Comparison of ENCODE assay signal across 8 cellular contexts in the genomic region with DNA sequence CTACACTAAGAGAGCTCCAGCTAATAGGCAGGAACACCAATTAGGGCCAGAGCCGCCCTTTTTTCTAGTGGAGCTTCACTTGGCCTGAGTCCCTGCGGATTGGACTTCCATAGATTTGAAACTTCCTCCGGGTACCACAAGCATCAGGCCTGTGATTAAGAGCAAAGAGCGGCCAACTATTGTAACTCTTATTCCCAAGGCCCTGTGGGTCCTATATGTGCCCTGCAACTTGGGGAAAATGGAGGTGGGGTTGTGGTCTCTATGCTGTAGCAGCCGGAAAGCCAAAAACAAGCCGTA. TPM values are rescaled to one million over a fixed set of nuclear protein-coding genes. Genes with fewer than 3 reads are reported as not detected.
A peak's percentile ranks its signal among the peaks of the same experiment; 100 is the strongest.
DNase-seq lines count a peak whose midpoint lies in the region; ATAC-seq and TF ChIP-seq lines count a peak whose summit lies in the region.

A gene (plus strand): TSS at position 198 of the 297 bp plus-strand sequence. CDS start 16,488 bp downstream, outside the sequence.

- H3K4me3 Mint-ChIP-seq in CD8-positive, alpha-beta T cell = peak within 1 kb of the TSS; percentile 89

- TF ChIP-seq CTCF in CD8-positive, alpha-beta T cell (IDR thresholded peaks at IDR 0.05) = no peak
- TF ChIP-seq CTCF in Peyer's patch (IDR thresholded peaks at IDR 0.05) = no peak
- no peak for TF ChIP-seq CTCF in epithelial cell of proximal tubule (conservative IDR thresholded peaks at IDR 0.05; ENCODE audit: low read depth, low read length)
- no peak for TF ChIP-seq CTCF in prostate gland (IDR thresholded peaks at IDR 0.05)

- H3K9me3 ChIP-seq in CD8-positive, alpha-beta T cell (ENCODE audit: low read length) = no peaks in the 10 kb centered on the region
- H3K9me3 ChIP-seq in Peyer's patch (no peaks in the 10 kb centered on the region), prostate gland (no peaks in the 10 kb centered on the region)

- no peaks in the 10 kb centered on the region for H3K9me3 Mint-ChIP-seq in CD8-positive, alpha-beta T cell

- H3K36me3 Mint-ChIP-seq in CD8-positive, alpha-beta T cell = no peaks in the 10 kb centered on the region

- H3K27ac Mint-ChIP-seq in CD8-positive, alpha-beta T cell = peak within 1 kb of the TSS; percentile 90

- TF ChIP-seq POLR2A in Peyer's patch (IDR thresholded peaks at IDR 0.05) (no peak), prostate gland (IDR thresholded peaks at IDR 0.05) (no peak)

- POLR2A ChIA-PET in CD8-positive, alpha-beta T cell (lab: Charles Lee) = interaction anchor here (1.3 to 4.4 kb wide), 7 partner anchors 38 to 120 kb away, joined by 3 to 48 read pairs (median 7); no protein-coding TSS in a partner anchor

- H3K27me3 Mint-ChIP-seq in CD8-positive, alpha-beta T cell (ENCODE audit: low read depth) = no peaks in the 10 kb centered on the region

- H3K36me3 ChIP-seq in CD8-positive, alpha-beta T cell (ENCODE audit: insufficient read depth, low read length) = no peaks in the 10 kb centered on the region
- H3K36me3 ChIP-seq in Peyer's patch (no peaks in the 10 kb centered on the region), prostate gland (no peaks in the 10 kb centered on the region)

- H3K4me3 ChIP-seq in CD8-positive, alpha-beta T cell (ENCODE audit: low read depth, low read length) = peak within 1 kb of the TSS; percentile 70
- H3K4me3 ChIP-seq in Peyer's patch (peak within 1 kb of the TSS; percentile 47 to 76 (median 54)), epithelial cell of proximal tubule (ENCODE audit: low read depth, low read length) (peak within 1 kb of the TSS; percentile 63), prostate gland (peak within 1 kb of the TSS; percentile 38 to 47)

- CTCF ChIA-PET in CD8-positive, alpha-beta T cell (lab: Charles Lee) = interaction anchor here (0.6 to 9.2 kb wide), 26 partner anchors 9 to 883 kb away, joined by 3 to 201 read pairs (median 4); a partner anchor contains a TSS

- peaks cover 19% of the 10 kb centered on the region for H3K4me1 Mint-ChIP-seq in CD8-positive, alpha-beta T cell (ENCODE audit: low read depth)

- ATAC-seq in CD8-positive, alpha-beta T cell = no peak
- ATAC-seq in GM18517 (IDR thresholded peaks at IDR 0.05; ENCODE audit: unreplicated experiment) (no peak), GM21737 (IDR thresholded peaks at IDR 0.05; ENCODE audit: unreplicated experiment) (no peak)

- peak within 1 kb of the TSS; percentile 71 for H3K27ac ChIP-seq in CD8-positive, alpha-beta T cell (ENCODE audit: low read depth, low read length)
- H3K27ac ChIP-seq in Peyer's patch (peak within 1 kb of the TSS in 3 of 4 donors; percentile 68 to 85 (median 74)), prostate gland (peak within 1 kb of the TSS; percentile 88 to 90)

- DNase-seq in CD8-positive, alpha-beta T cell = no peak
- DNase-seq in Peyer's patch (no peak), epithelial cell of proximal tubule (ENCODE audit: low read depth) (no peak), prostate gland (ENCODE audit: low spot score) (no peak), retina (no peak), NCI-H526 (lab: John Stamatoyannopoulos, UW) (no peak)

- H3K27me3 ChIP-seq in CD8-positive, alpha-beta T cell (ENCODE audit: insufficient read depth, low read length) = no peaks in the 10 kb centered on the region
- H3K27me3 ChIP-seq in Peyer's patch (no peaks in the 10 kb centered on the region), prostate gland (replicated peaks; ENCODE audit: insufficient read depth) (no peaks in the 10 kb centered on the region)

- 57% methylated on average over 5 of the region's 6 CpGs for WGBS in prostate gland

- peaks cover 10% of the 10 kb centered on the region for H3K4me1 ChIP-seq in CD8-positive, alpha-beta T cell (ENCODE audit: insufficient read depth, low read length)
- H3K4me1 ChIP-seq in Peyer's patch = peaks cover 0 to 4% (median 0%) of the 10 kb centered on the region in 4 donors
- H3K4me1 ChIP-seq in prostate gland (replicated peaks) = no peaks in the 10 kb centered on the region

- intact Hi-C loops in CD8-positive, alpha-beta T cell (cut with DNase I, micrococcal nuclease) = loop anchor here (1.0 to 10.0 kb wide), 20 partner anchors 36 to 885 kb away; a partner anchor contains a TSS
- intact Hi-C loops in prostate gland (cut with DNase I) = loop anchor here (5.0 to 10.0 kb wide), 3 partner anchors 105 to 773 kb away; a partner anchor contains a TSS

RNA-seq across cellular contexts. Expression of the gene that starts here (rescaled TPM):
- not detected for total RNA-seq in CD8-positive, alpha-beta T cell
- not detected for total RNA-seq in Peyer's patch
- not detected in 2 replicates for total RNA-seq in epithelial cell of proximal tubule
- 1 to 10 TPM in 1 of 2 donors, not detected in 1; 1.2 TPM for total RNA-seq in prostate gland
